ENCODE assay signal across 17 cellular contexts in genomic region chr19:45571457-45572220, GRCh38. TPM values are rescaled to one million over a fixed set of nuclear protein-coding genes. Genes with fewer than 3 reads are reported as not detected.
"Had no signal": no experiment of that assay in that cellular context is flagged by ENCODE, and none has a peak within 500 bp of the region (broad histone marks: within the 10 kb centered on the region; RNA-seq: fewer than 3 reads in every experiment).

No MANE protein-coding gene starts in this region.

- FAIRE-seq: keratinocyte had no signal

- H2AFZ ChIP-seq: parathyroid adenoma had no signal

- H3K4me3 ChIP-seq: colonic mucosa, esophagus squamous epithelium, prostate gland, sigmoid colon had no signal

- H3K27me3 ChIP-seq: colonic mucosa, esophagus squamous epithelium, sigmoid colon had no signal

- H3K9me3 ChIP-seq: colonic mucosa, esophagus squamous epithelium, prostate gland, sigmoid colon had no signal

- H3K27ac ChIP-seq: colonic mucosa, esophagus squamous epithelium, parathyroid adenoma, prostate gland, sigmoid colon had no signal

- H3K9ac ChIP-seq: parathyroid adenoma had no signal

- DNase-seq: colonic mucosa; dermis blood vessel endothelial cell; esophagus squamous epithelium; foreskin fibroblast; immature natural killer cell; mesendoderm; naive B cell; retina; sigmoid colon; small intestine; stimulated activated CD4-positive, alpha-beta T cell treated with anti-CD3 and anti-CD28 coated beads, Interleukin-12 subunit alpha, Interleukin-12 subunit beta, amount 100 ng/mL, for 4 hours; stimulated activated naive CD4-positive, alpha-beta T cell treated with Interleukin-2 at 50 U/mL for 16 hours; trophoblast cell had no signal

- H3K36me3 ChIP-seq: colonic mucosa, prostate gland, sigmoid colon had no signal

RNA-seq across cellular contexts. Expression of gene GPR4, which starts 30.4 kb away (rescaled TPM):
- total RNA-seq: epithelial cell of proximal tubule had no signal
- polyA plus RNA-seq: immature natural killer cell, keratinocyte had no signal
